In genomic region chr1:38944547-38944946, GRCh38 we compare ENCODE assay signal across 9 cellular contexts. TPM values are rescaled to one million over a fixed set of nuclear protein-coding genes. Genes with fewer than 3 reads are reported as not detected.
"Had no signal": no experiment of that assay in that cellular context is flagged by ENCODE, and none has a peak within 500 bp of the region (broad histone marks: within the 10 kb centered on the region; RNA-seq: fewer than 3 reads in every experiment).

No MANE protein-coding gene starts in this region.

- ATAC-seq: HCT116, HepG2, K562 had no signal

- H2AFZ ChIP-seq: GM23248 had no signal

- H3K36me3 ChIP-seq: HAP-1 had no signal

- H3K4me3 ChIP-seq: GM23248, HAP-1, K562 had no signal

- DNase-seq: GM23248, GOT3, H7 had no signal

- H3K4me1 ChIP-seq: HAP-1 had no signal

- H3K27ac ChIP-seq: GM23248, HL-60 had no signal

- H3K9ac ChIP-seq: GM23248 had no signal

RNA-seq across cellular contexts. Expression of gene RHBDL2, which starts 2.9 kb away (rescaled TPM):
- total RNA-seq: H4, K562 had no signal
- polyA plus RNA-seq: K562 had no signal
